8 cellular contexts compared by ENCODE assay signal in the genomic region with DNA sequence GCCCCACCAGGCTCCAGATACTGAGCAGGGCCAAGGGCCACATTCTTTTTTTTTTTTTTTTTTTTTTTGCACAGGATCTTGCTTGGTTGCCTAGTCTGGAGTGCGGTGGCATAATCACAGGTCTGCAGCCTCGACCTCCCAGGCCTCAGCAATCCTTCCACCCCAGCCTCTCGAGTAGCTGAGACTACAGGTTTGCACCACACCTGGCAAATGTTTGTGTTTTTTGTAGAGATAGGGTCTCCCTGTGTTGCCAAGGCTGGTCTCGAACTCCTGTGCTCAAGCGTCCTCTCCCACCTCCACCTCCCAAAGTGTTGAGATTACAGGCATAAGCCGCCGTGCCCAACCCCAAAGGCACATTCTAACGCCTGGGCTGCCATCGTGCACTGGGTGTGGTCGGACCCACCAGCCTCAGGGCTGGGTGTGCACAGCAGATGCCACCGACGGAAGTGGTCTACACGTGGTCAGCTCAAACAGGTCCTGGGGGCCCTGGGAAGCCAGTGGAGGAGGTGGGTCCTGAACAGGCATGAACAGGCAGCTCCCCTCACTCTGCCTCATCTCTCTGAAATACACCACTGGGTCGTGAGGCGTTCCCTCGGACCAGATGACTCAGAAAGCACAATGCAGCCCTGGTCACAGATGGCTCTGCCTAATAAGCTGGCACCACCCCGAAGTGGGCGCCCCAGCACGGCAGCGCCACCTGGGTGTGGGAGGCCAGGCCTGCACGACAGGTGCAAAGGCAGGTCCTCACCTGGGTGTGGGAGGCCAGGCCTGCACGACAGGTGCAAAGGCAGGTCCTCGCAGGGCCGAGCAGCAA. TPM values are rescaled to one million over a fixed set of nuclear protein-coding genes. Genes with fewer than 3 reads are reported as not detected.
DNase-seq lines count a peak whose midpoint lies in the region; ATAC-seq and TF ChIP-seq lines count a peak whose summit lies in the region.

No MANE protein-coding gene starts in this region.

- H3K27ac Mint-ChIP-seq in natural killer cell treated with Interleukin-12 subunit alpha and Interleukin-12 subunit beta and Interleukin-15 and Interleukin-18, amount 100 ng/mL, for 72 hours, result no peak overlapping the region

- no peaks in the 10 kb centered on the region for H3K36me3 Mint-ChIP-seq in natural killer cell treated with Interleukin-12 subunit alpha and Interleukin-12 subunit beta and Interleukin-15 and Interleukin-18, amount 100 ng/mL, for 72 hours

- H3K4me2 ChIP-seq in mammary epithelial cell (ENCODE audit: insufficient read depth, low read depth, low read length), result peak overlapping the region; percentile 53

- DNase-seq in HT1080 (ENCODE audit: low read depth) (peak; percentile 68), T-helper 1 cell (peak in 4 of 5 donors; percentile 36 to 64 (median 55)), mammary epithelial cell (peak; percentile 83), SIG-M5 (lab: John Stamatoyannopoulos, UW) (no peak)
- DNase-seq in natural killer cell treated with Interleukin-12 subunit alpha and Interleukin-12 subunit beta and Interleukin-15 and Interleukin-18, amount 100 ng/mL, for 72 hours (ENCODE audit: low spot score), result no peak

- peak; percentile 75 to 81 for ATAC-seq in natural killer cell treated with Interleukin-12 subunit alpha and Interleukin-12 subunit beta and Interleukin-15 and Interleukin-18, amount 100 ng/mL, for 72 hours
- ATAC-seq in GM18519 (IDR thresholded peaks at IDR 0.05; ENCODE audit: low FRiP score, unreplicated experiment), result no peak
- ATAC-seq in GM21619 (IDR thresholded peaks at IDR 0.05; ENCODE audit: unreplicated experiment), result no peak

- peaks cover 5% of the 10 kb centered on the region for H3K27me3 ChIP-seq in mammary epithelial cell (ENCODE audit: insufficient read depth, low read length)

- intact Hi-C loops in mammary epithelial cell (cut with micrococcal nuclease), result loop anchor here (2.0 kb wide), 3 partner anchors 29 to 155 kb away; partner anchors contain the start of gene PTDSS2

- CTCF ChIA-PET in mammary epithelial cell (lab: Charles Lee; ENCODE audit: low non-redundant PET), result interaction anchor here (0.6 kb wide), 1 partner anchor 176 kb away, joined by 4 read pairs; no protein-coding TSS in a partner anchor

- H3K9me3 ChIP-seq in mammary epithelial cell (replicated peaks; ENCODE audit: insufficient read depth, low read length), result no peaks in the 10 kb centered on the region

- H3K27me3 Mint-ChIP-seq in natural killer cell treated with Interleukin-12 subunit alpha and Interleukin-12 subunit beta and Interleukin-15 and Interleukin-18, amount 100 ng/mL, for 72 hours, result peaks cover 14 to 21% of the 10 kb centered on the region in 2 donors

- TF ChIP-seq CTCF in C4-2B (conservative IDR thresholded peaks at IDR 0.05), result peak; percentile 92
- peak; percentile 73 to 82 for TF ChIP-seq CTCF in mammary epithelial cell (conservative IDR thresholded peaks at IDR 0.05 in 1 of 2, IDR thresholded peaks at IDR 0.05 in 1 of 2; ENCODE audit: extremely low read depth in 1 of 2, insufficient read depth in 1 of 2, low read depth in 1 of 2, low read length in 2 of 2)

- in situ Hi-C loops in mammary epithelial cell (cut with MboI; ENCODE audit: low sequenced_read_pairs in 2 of 2), result no loop called here

- dilution Hi-C loops in mammary epithelial cell (cut with HindIII; ENCODE audit: low sequenced_read_pairs), result no loop called here

- H3K4me1 ChIP-seq in mammary epithelial cell (ENCODE audit: insufficient read depth, low read length), result peaks cover 26% of the 10 kb centered on the region

- H3K4me1 Mint-ChIP-seq in natural killer cell treated with Interleukin-12 subunit alpha and Interleukin-12 subunit beta and Interleukin-15 and Interleukin-18, amount 100 ng/mL, for 72 hours (ENCODE audit: low read depth in 2 of 2), result peaks cover 30 to 36% of the 10 kb centered on the region in 2 donors

- no peak overlapping the region for H3K4me3 ChIP-seq in mammary epithelial cell (replicated peaks in 1 of 3; ENCODE audit: insufficient read depth in 1 of 3, low read depth in 2 of 3, low read length in 3 of 3)

- BruUV-seq in mammary epithelial cell (replicated peaks; lab: Mats Ljungman, UMichigan), result no TSS peak

- no peak overlapping the region for H3K9ac ChIP-seq in mammary epithelial cell (ENCODE audit: insufficient read depth, low read length)

- no peak overlapping the region for H3K4me3 Mint-ChIP-seq in natural killer cell treated with Interleukin-12 subunit alpha and Interleukin-12 subunit beta and Interleukin-15 and Interleukin-18, amount 100 ng/mL, for 72 hours

- 9% methylated on average over 18 of the region's 24 CpGs for WGBS in mammary epithelial cell (ENCODE audit: low coverage, missing lambda C conversion rate)

- H3K9me3 Mint-ChIP-seq in natural killer cell treated with Interleukin-12 subunit alpha and Interleukin-12 subunit beta and Interleukin-15 and Interleukin-18, amount 100 ng/mL, for 72 hours, result no peaks in the 10 kb centered on the region

- no peaks in the 10 kb centered on the region for H4K20me1 ChIP-seq in mammary epithelial cell (ENCODE audit: insufficient read depth, low read length)

- H2AFZ ChIP-seq in mammary epithelial cell (ENCODE audit: low read depth, low read length), result peak overlapping the region; percentile 55

- H3K36me3 ChIP-seq in mammary epithelial cell (ENCODE audit: insufficient read depth, low read length), result no peaks in the 10 kb centered on the region

- H3K27ac ChIP-seq in C4-2B (no peak overlapping the region), mammary epithelial cell (ENCODE audit: insufficient read depth, low read depth, low read length) (no peak overlapping the region)

- no peaks in the 10 kb centered on the region for H3K79me2 ChIP-seq in mammary epithelial cell (ENCODE audit: insufficient read depth, low read length)

RNA-seq across cellular contexts. Expression of gene B4GALNT4, which starts 5.1 kb away (rescaled TPM):
- 3.0 and 8.1 TPM in 2 replicates for total RNA-seq in HT1080 (2014; rRNA removed; shearing (Covaris generic))
- 6.7 and 8.7 TPM in 2 replicates for polyA plus RNA-seq in HT1080 (2015; cell fraction: cytosol; rRNA removed)
- 43.2 and 47.1 TPM in 2 replicates for polyA plus RNA-seq in HT1080 (2015; cell fraction: nucleus; rRNA removed)
- total RNA-seq in mammary epithelial cell, result 10 to 100 TPM in 1 of 2 donors, 1 to 10 TPM in 1; 1.5 to 16.2 TPM
- polyA plus RNA-seq in mammary epithelial cell, result 7.6 TPM
- 5.0 TPM for polyA minus RNA-seq in mammary epithelial cell
- total RNA-seq in natural killer cell treated with Interleukin-12 subunit alpha and Interleukin-12 subunit beta and Interleukin-15 and Interleukin-18, amount 100 ng/mL, for 72 hours, result under 1 TPM in 1 of 2 donors, not detected in 1; 0.50 TPM

RNA-seq across cellular contexts. Expression of gene PKP3, which starts 29.9 kb away (rescaled TPM):
- 12.0 and 13.1 TPM in 2 replicates for total RNA-seq in HT1080 (2014; rRNA removed; shearing (Covaris generic))
- 12.5 and 13.7 TPM in 2 replicates for polyA plus RNA-seq in HT1080 (2015; cell fraction: cytosol; rRNA removed)
- 19.9 and 21.2 TPM in 2 replicates for polyA plus RNA-seq in HT1080 (2015; cell fraction: nucleus; rRNA removed)
- total RNA-seq in mammary epithelial cell, result 100 to 1,000 TPM; 248 to 274 TPM
- polyA plus RNA-seq in mammary epithelial cell, result 149 TPM
- polyA minus RNA-seq in mammary epithelial cell, result 62.8 TPM
- total RNA-seq in natural killer cell treated with Interleukin-12 subunit alpha and Interleukin-12 subunit beta and Interleukin-15 and Interleukin-18, amount 100 ng/mL, for 72 hours, result not detected

RNA-seq across cellular contexts. Expression of gene IFITM3, which starts 43.5 kb away (rescaled TPM):
- 67.9 and 180 TPM in 2 replicates for total RNA-seq in HT1080 (2014; rRNA removed; shearing (Covaris generic))
- polyA plus RNA-seq in HT1080 (2015; cell fraction: cytosol; rRNA removed), result 226 and 272 TPM in 2 replicates
- polyA plus RNA-seq in HT1080 (2015; cell fraction: nucleus; rRNA removed), result 121 and 144 TPM in 2 replicates
- 100 to 1,000 TPM in 1 of 2 donors, 10 to 100 TPM in 1; 58.7 to 211 TPM for total RNA-seq in mammary epithelial cell
- 230 TPM for polyA plus RNA-seq in mammary epithelial cell
- polyA minus RNA-seq in mammary epithelial cell, result 231 TPM
- total RNA-seq in natural killer cell treated with Interleukin-12 subunit alpha and Interleukin-12 subunit beta and Interleukin-15 and Interleukin-18, amount 100 ng/mL, for 72 hours, result 10 to 100 TPM; 28.2 to 29.8 TPM

RNA-seq across cellular contexts. Expression of gene IFITM1, which starts 50.3 kb away (rescaled TPM):
- total RNA-seq in HT1080 (2014; rRNA removed; shearing (Covaris generic)), result 4.6 and 5.4 TPM in 2 replicates
- polyA plus RNA-seq in HT1080 (2015; cell fraction: cytosol; rRNA removed), result 11.2 and 19.5 TPM in 2 replicates
- polyA plus RNA-seq in HT1080 (2015; cell fraction: nucleus; rRNA removed), result 7.0 and 13.2 TPM in 2 replicates
- total RNA-seq in mammary epithelial cell, result 1 to 10 TPM; 1.7 to 2.8 TPM
- 5.1 TPM for polyA plus RNA-seq in mammary epithelial cell
- polyA minus RNA-seq in mammary epithelial cell, result 2.0 TPM
- total RNA-seq in natural killer cell treated with Interleukin-12 subunit alpha and Interleukin-12 subunit beta and Interleukin-15 and Interleukin-18, amount 100 ng/mL, for 72 hours, result 10 to 100 TPM; 58.1 to 71.0 TPM

RNA-seq across cellular contexts. Expression of gene SIGIRR, which starts 50.6 kb away (rescaled TPM):
- 17.1 and 20.9 TPM in 2 replicates for total RNA-seq in HT1080 (2014; rRNA removed; shearing (Covaris generic))
- 18.9 and 30.1 TPM in 2 replicates for polyA plus RNA-seq in HT1080 (2015; cell fraction: cytosol; rRNA removed)
- polyA plus RNA-seq in HT1080 (2015; cell fraction: nucleus; rRNA removed), result 42.6 and 50.0 TPM in 2 replicates
- 1 to 10 TPM; 1.8 to 5.4 TPM for total RNA-seq in mammary epithelial cell
- 1.6 TPM for polyA plus RNA-seq in mammary epithelial cell
- polyA minus RNA-seq in mammary epithelial cell, result not detected
- 10 to 100 TPM; 39.0 to 44.9 TPM for total RNA-seq in natural killer cell treated with Interleukin-12 subunit alpha and Interleukin-12 subunit beta and Interleukin-15 and Interleukin-18, amount 100 ng/mL, for 72 hours

Comparison
In these comparisons a context has a peak if more than half of its experiments do, and no peak if none do; other contexts are left out.
1. DNase-seq: peak in HT1080 (single experiment), T-helper 1 cell (4 of 5) and mammary epithelial cell (single experiment); none in natural killer cell treated with Interleukin-12 subunit alpha and Interleukin-12 subunit beta and Interleukin-15 and Interleukin-18, amount 100 ng/mL, for 72 hours (single experiment) and SIG-M5 (single experiment).
2. ATAC-seq: peak in natural killer cell treated with Interleukin-12 subunit alpha and Interleukin-12 subunit beta and Interleukin-15 and Interleukin-18, amount 100 ng/mL, for 72 hours (2 of 2); none in GM18519 (single experiment) and GM21619 (single experiment).
3. RNA of gene PKP3, which starts 29.9 kb away (total RNA-seq): 248 to 274 TPM in mammary epithelial cell; 12.0 to 13.1 TPM in HT1080 and not detected in natural killer cell treated with Interleukin-12 subunit alpha and Interleukin-12 subunit beta and Interleukin-15 and Interleukin-18, amount 100 ng/mL, for 72 hours; every median in the first group is over 10 times any median in the second.